Comparison of ENCODE assay signal across 1 cellular context in genomic region chr12:120437735-120438494, GRCh38.
A peak's percentile ranks its signal among the peaks of the same experiment; 100 is the strongest.
TF ChIP-seq lines count a peak whose summit lies in the region.

COX6A1 (plus strand) TSS chr12:120438113; CDS start chr12:120438127, 14 bp downstream.

TF ChIP-seq in HepG2, 621 proteins besides CTCF, POLR2A, EP300 and RAD21 (continued from another document and continues in another):
- TF ChIP-seq HIC2 (CRISPR knock-in tag; IDR thresholded peaks at IDR 0.05; ENCODE audit: low read depth) (peak; percentile 62; the same call in 1 of the 2 replicates), ZNF546 (CRISPR knock-in tag; conservative IDR thresholded peaks at IDR 0.05) (no peak), RERE (CRISPR knock-in tag; IDR thresholded peaks at IDR 0.05; ENCODE audit: low read depth) (no peak), ZBTB10 (CRISPR knock-in tag; IDR thresholded peaks at IDR 0.05; ENCODE audit: borderline replicate concordance) (no peak), DBP (CRISPR knock-in tag; IDR thresholded peaks at IDR 0.05; ENCODE audit: not compliant biosample characterization) (no peak), ELK4 (CRISPR knock-in tag; IDR thresholded peaks at IDR 0.05; ENCODE audit: borderline replicate concordance) (no peak), ZNF569 (CRISPR knock-in tag; IDR thresholded peaks at IDR 0.05; ENCODE audit: borderline replicate concordance) (peak; percentile 43; the same call in 1 of the 2 replicates), NKX3-1 (CRISPR knock-in tag; IDR thresholded peaks at IDR 0.05) (no peak), LRRFIP1 (CRISPR knock-in tag; conservative IDR thresholded peaks at IDR 0.05) (no peak), ZBTB21 (CRISPR knock-in tag; IDR thresholded peaks at IDR 0.05) (no peak), ZNF280D (CRISPR knock-in tag; IDR thresholded peaks at IDR 0.05) (no peak), GRHL1 (CRISPR knock-in tag; conservative IDR thresholded peaks at IDR 0.05) (no peak), CHCHD3 (CRISPR knock-in tag; IDR thresholded peaks at IDR 0.05) (no peak), PBX2 (CRISPR knock-in tag; IDR thresholded peaks at IDR 0.05) (no peak), PREB (CRISPR knock-in tag; IDR thresholded peaks at IDR 0.05) (no peak), ARID5B (CRISPR knock-in tag; IDR thresholded peaks at IDR 0.05) (peak; percentile 55; the same call in 1 of the 2 replicates), KDM1A (CRISPR knock-in tag; IDR thresholded peaks at IDR 0.05) (no peak), SRY (CRISPR knock-in tag; IDR thresholded peaks at IDR 0.05) (0 out of 2 replicates have a peak, but pooled peaks have one; percentile 37), HNF4A (CRISPR knock-in tag; IDR thresholded peaks at IDR 0.05) (no peak), ZNF576 (CRISPR knock-in tag; IDR thresholded peaks at IDR 0.05) (no peak)
